In genomic region chr3:80559701-80560100, GRCh38 we compare ENCODE assay signal across 2 cellular contexts.
A peak's percentile ranks its signal among the peaks of the same experiment; 100 is the strongest.
TF ChIP-seq lines count a peak whose summit lies in the region.

No MANE protein-coding gene starts in this region.

TF ChIP-seq in HepG2, 621 proteins besides CTCF, POLR2A, EP300 and RAD21 (continued from another document):
- TF ChIP-seq ZNF574 (CRISPR knock-in tag; IDR thresholded peaks at IDR 0.05) (peak; percentile 95), STAG1 (CRISPR knock-in tag; IDR thresholded peaks at IDR 0.05) (peak; percentile 33; the same call in 1 of the 2 replicates), SMC3 (IDR thresholded peaks at IDR 0.05; ENCODE audit: low read length) (0 out of 2 replicates have a peak, but pooled peaks have one; percentile 17), POLR2AphosphoS5 (IDR thresholded peaks at IDR 0.05; ENCODE audit: low read depth, low read length) (no peak), ZNF652 (CRISPR knock-in tag; IDR thresholded peaks at IDR 0.05; ENCODE audit: borderline replicate concordance, low read depth) (no peak), FOXP4 (CRISPR knock-in tag; IDR thresholded peaks at IDR 0.05) (no peak), ZNF530 (CRISPR knock-in tag; IDR thresholded peaks at IDR 0.05; ENCODE audit: low read depth) (no peak), ZMYM4 (CRISPR knock-in tag; IDR thresholded peaks at IDR 0.05) (peak; percentile 51)

TF ChIP-seq in SK-N-SH, 30 proteins besides CTCF, POLR2A, EP300 and RAD21 (continued from another document):
- no peak for TF ChIP-seq USF2 (IDR thresholded peaks at IDR 0.05; ENCODE audit: borderline replicate concordance, low read depth, low read length)
